In genomic region chr2:233082934-233083755, GRCh38 we compare ENCODE assay signal across 9 cellular contexts. TPM values are rescaled to one million over a fixed set of nuclear protein-coding genes. Genes with fewer than 3 reads are reported as not detected.
DNase-seq lines count a peak whose midpoint lies in the region; ATAC-seq, FAIRE-seq and TF ChIP-seq lines count a peak whose summit lies in the region.
"Had no signal": no experiment of that assay in that cellular context is flagged by ENCODE, and none has a peak within 500 bp of the region (broad histone marks: within the 10 kb centered on the region; RNA-seq: fewer than 3 reads in every experiment).

No MANE protein-coding gene starts in this region.

- TF ChIP-seq POLR2A in heart left ventricle (IDR thresholded peaks at IDR 0.05) = no peak

- peak overlapping the region; percentile 84 for H3K27ac Mint-ChIP-seq in activated naive CD8-positive, alpha-beta T cell

- H3K9me3 ChIP-seq in heart left ventricle = no peaks in the 10 kb centered on the region
- no peaks in the 10 kb centered on the region for H3K9me3 ChIP-seq in lung (ENCODE audit: control insufficient read depth in 2 of 2, insufficient read depth in 1 of 2, low read length in 1 of 2)
- no peaks in the 10 kb centered on the region for H3K9me3 ChIP-seq in upper lobe of right lung

- no peaks in the 10 kb centered on the region for H3K27me3 ChIP-seq in heart left ventricle
- no peaks in the 10 kb centered on the region for H3K27me3 ChIP-seq in lung (ENCODE audit: control insufficient read depth, insufficient read depth)
- no peaks in the 10 kb centered on the region for H3K27me3 ChIP-seq in upper lobe of right lung

- 56 to 69% (median 64%) methylated on average over 9 of the region's 9 CpGs for WGBS in heart left ventricle, 4 donors
- WGBS in lung, 2 donors = 45 to 55% methylated on average over 9 of the region's 9 CpGs

- H3K4me1 ChIP-seq in heart left ventricle = peaks cover 8 to 95% (median 31%) of the 10 kb centered on the region in 12 donors
- peaks cover 0 to 14% of the 10 kb centered on the region in 2 donors for H3K4me1 ChIP-seq in lung (ENCODE audit: control insufficient read depth in 2 of 2, insufficient read depth in 2 of 2, low read length in 2 of 2)
- H3K4me1 ChIP-seq in upper lobe of right lung = peaks cover 58% of the 10 kb centered on the region

- peaks cover 0 to 14% (median 0%) of the 10 kb centered on the region in 9 donors for H3K36me3 ChIP-seq in heart left ventricle
- no peaks in the 10 kb centered on the region for H3K36me3 ChIP-seq in lung (ENCODE audit: control insufficient read depth in 2 of 2, insufficient read depth in 2 of 2, low read length in 2 of 2)
- no peaks in the 10 kb centered on the region for H3K36me3 ChIP-seq in upper lobe of right lung

- H3K9me3 Mint-ChIP-seq in activated naive CD8-positive, alpha-beta T cell (ENCODE audit: low read depth) = no peaks in the 10 kb centered on the region

- H3K4me3 Mint-ChIP-seq in activated naive CD8-positive, alpha-beta T cell = peak overlapping the region; percentile 78

- DNase-seq in heart left ventricle (no peak), Right ventricle myocardium inferior (ENCODE audit: missing footprints) (no peak), lung (ENCODE audit: low spot score) (no peak), upper lobe of right lung (peak; percentile 51), cerebellar cortex (ENCODE audit: low spot score) (no peak), D721Med (ENCODE audit: insufficient read length, low spot score) (no peak)
- DNase-seq: COR-L47 had no signal

- intact Hi-C loops in heart left ventricle (cut with DNase I) (loop anchor here in 1 of 10 donors (2.0 kb wide), 1 partner anchor 20 kb away; no protein-coding TSS in a partner anchor), Right ventricle myocardium inferior (cut with DNase I) (no loop called here), upper lobe of right lung (cut with DNase I) (no loop called here)

- ATAC-seq in heart left ventricle = peak in 1 of 4 donors; percentile 1
- no peak for ATAC-seq in Right ventricle myocardium inferior
- no peak for ATAC-seq in lung (ENCODE audit: insufficient read depth, low FRiP score)
- ATAC-seq in upper lobe of right lung = no peak
- no peak for ATAC-seq in GM18498 (IDR thresholded peaks at IDR 0.05; ENCODE audit: unreplicated experiment)

- no peaks in the 10 kb centered on the region for H3K27me3 Mint-ChIP-seq in activated naive CD8-positive, alpha-beta T cell

- peaks cover 84% of the 10 kb centered on the region for H3K4me1 Mint-ChIP-seq in activated naive CD8-positive, alpha-beta T cell (ENCODE audit: low read depth)

- H3K4me3 ChIP-seq in heart left ventricle (peak overlapping the region in 1 of 12 donors; percentile 4), lung (no peak overlapping the region), upper lobe of right lung (no peak overlapping the region)

- H3K27ac ChIP-seq in heart left ventricle (peak overlapping the region; percentile 72 to 97 (median 84)), lung (ENCODE audit: low read depth in 1 of 2, low read length in 1 of 2) (peak overlapping the region; percentile 72 to 91), upper lobe of right lung (peak overlapping the region; percentile 85)

- TF ChIP-seq CTCF in heart left ventricle (IDR thresholded peaks at IDR 0.05) = no peak
- no peak for TF ChIP-seq CTCF in lung (IDR thresholded peaks at IDR 0.05; ENCODE audit: control extremely low read depth, extremely low read depth)
- no peak for TF ChIP-seq CTCF in upper lobe of right lung (IDR thresholded peaks at IDR 0.05)
- no peak for TF ChIP-seq CTCF in D721Med (IDR thresholded peaks at IDR 0.05; ENCODE audit: insufficient read depth, missing control alignments)

- FAIRE-seq in D721Med (lab: Jason Lieb, UNC) = no peak

- H3K36me3 Mint-ChIP-seq in activated naive CD8-positive, alpha-beta T cell = peaks cover 23% of the 10 kb centered on the region

RNA-seq across cellular contexts. Expression of gene INPP5D, which starts 23.0 kb away (rescaled TPM):
- total RNA-seq in heart left ventricle (10 to 100 TPM in 2 of 9 donors, 1 to 10 TPM in 7; 2.8 to 29.1 (median 5.1) TPM), Right ventricle myocardium inferior (5.2 TPM), lung (10 to 100 TPM; 24.9 to 26.1 TPM), upper lobe of right lung (33.3 TPM)
- polyA plus RNA-seq in heart left ventricle (1 to 10 TPM; 3.6 to 4.1 TPM), lung (10 to 100 TPM in 1 of 2 donors, 1 to 10 TPM in 1; 7.6 to 25.8 TPM)

RNA-seq across cellular contexts. Expression of gene NEU2, which starts 50.7 kb away (rescaled TPM):
- total RNA-seq in heart left ventricle (not detected), Right ventricle myocardium inferior (not detected), lung (not detected), upper lobe of right lung (not detected)
- polyA plus RNA-seq in heart left ventricle (not detected), lung (not detected)
